Comparison of ENCODE assay signal across 27 cellular contexts in genomic region chr7:156168434-156168833, GRCh38.
"Had no signal": no experiment of that assay in that cellular context is flagged by ENCODE, and none has a peak within 500 bp of the region (broad histone marks: within the 10 kb centered on the region; RNA-seq: fewer than 3 reads in every experiment).

No MANE protein-coding gene starts in this region.

- H3K27me3 Mint-ChIP-seq: activated B cell treated with CpG ODN at 0.5 μM for 24 hours; activated CD8-positive, alpha-beta T cell treated with anti-CD3 and anti-CD28 coated beads for 36 hours; activated naive CD4-positive, alpha-beta T cell treated with anti-CD3 and anti-CD28 coated beads, Interleukin-2, amount 50 U/mL, for 24 hours; activated T-cell treated with anti-CD3 and anti-CD28 coated beads, Interleukin-2, amount 50 U/mL, for 24 hours had no signal

- ATAC-seq: activated CD4-positive, CD25-positive, alpha-beta regulatory T cell treated with anti-CD3 and anti-CD28 coated beads, Interleukin-2, amount 50 U/mL, for 24 hours; activated CD8-positive, alpha-beta T cell treated with anti-CD3 and anti-CD28 coated beads for 36 hours; activated naive CD8-positive, alpha-beta T cell treated with anti-CD3 and anti-CD28 coated beads, Interleukin-2, amount 50 U/mL, for 24 hours; activated T-cell treated with anti-CD3 and anti-CD28 coated beads, Interleukin-2, amount 50 U/mL, for 72 hours; body of pancreas; esophagus mucosa; T-helper 17 cell had no signal

- H3K9me3 Mint-ChIP-seq: activated B cell treated with CpG ODN at 0.5 μM for 24 hours; activated CD8-positive, alpha-beta T cell treated with anti-CD3 and anti-CD28 coated beads for 36 hours; activated naive CD4-positive, alpha-beta T cell treated with anti-CD3 and anti-CD28 coated beads for 36 hours; activated naive CD4-positive, alpha-beta T cell treated with anti-CD3 and anti-CD28 coated beads, Interleukin-2, amount 50 U/mL, for 24 hours; activated naive CD8-positive, alpha-beta T cell treated with anti-CD3 and anti-CD28 coated beads for 36 hours; activated naive CD8-positive, alpha-beta T cell treated with anti-CD3 and anti-CD28 coated beads, Interleukin-2, amount 50 U/mL, for 24 hours; activated T-cell treated with anti-CD3 and anti-CD28 coated beads, Interleukin-2, amount 50 U/mL, for 24 hours; activated T-cell treated with anti-CD3 and anti-CD28 coated beads, Interleukin-2, amount 50 U/mL, for 72 hours; T-helper 2 cell treated with Interferon-gamma antibody and Interleukin-4, amounts not matched to agents 5 μg/mL and 100 μg/mL, for 36 hours had no signal

- H3K9me3 ChIP-seq: adrenal gland, body of pancreas had no signal

- H3K4me1 ChIP-seq: adrenal gland, body of pancreas had no signal

- H3K36me3 Mint-ChIP-seq: activated naive CD4-positive, alpha-beta T cell treated with anti-CD3 and anti-CD28 coated beads, Interleukin-2, amount 50 U/mL, for 24 hours; activated naive CD8-positive, alpha-beta T cell treated with anti-CD3 and anti-CD28 coated beads for 36 hours had no signal

- H3K27ac Mint-ChIP-seq: activated B cell treated with CpG ODN at 0.5 μM for 24 hours; activated CD8-positive, alpha-beta T cell treated with anti-CD3 and anti-CD28 coated beads for 36 hours; activated naive CD4-positive, alpha-beta T cell treated with anti-CD3 and anti-CD28 coated beads for 36 hours; activated naive CD4-positive, alpha-beta T cell treated with anti-CD3 and anti-CD28 coated beads, Interleukin-2, amount 50 U/mL, for 24 hours; activated naive CD8-positive, alpha-beta T cell treated with anti-CD3 and anti-CD28 coated beads for 36 hours; activated naive CD8-positive, alpha-beta T cell treated with anti-CD3 and anti-CD28 coated beads, Interleukin-2, amount 50 U/mL, for 24 hours; activated T-cell treated with anti-CD3 and anti-CD28 coated beads, Interleukin-2, amount 50 U/mL, for 24 hours; activated T-cell treated with anti-CD3 and anti-CD28 coated beads, Interleukin-2, amount 50 U/mL, for 72 hours; T-helper 17 cell; T-helper 2 cell treated with Interferon-gamma antibody and Interleukin-4, amounts not matched to agents 5 μg/mL and 100 μg/mL, for 36 hours had no signal

- H3K4me3 Mint-ChIP-seq: activated B cell treated with CpG ODN at 0.5 μM for 24 hours; activated CD8-positive, alpha-beta T cell treated with anti-CD3 and anti-CD28 coated beads for 36 hours; activated naive CD4-positive, alpha-beta T cell treated with anti-CD3 and anti-CD28 coated beads for 36 hours; activated naive CD4-positive, alpha-beta T cell treated with anti-CD3 and anti-CD28 coated beads, Interleukin-2, amount 50 U/mL, for 24 hours; activated naive CD8-positive, alpha-beta T cell treated with anti-CD3 and anti-CD28 coated beads for 36 hours; activated naive CD8-positive, alpha-beta T cell treated with anti-CD3 and anti-CD28 coated beads, Interleukin-2, amount 50 U/mL, for 24 hours; activated T-cell treated with anti-CD3 and anti-CD28 coated beads, Interleukin-2, amount 50 U/mL, for 24 hours; activated T-cell treated with anti-CD3 and anti-CD28 coated beads, Interleukin-2, amount 50 U/mL, for 72 hours; T-helper 17 cell; T-helper 2 cell treated with Interferon-gamma antibody and Interleukin-4, amounts not matched to agents 5 μg/mL and 100 μg/mL, for 36 hours had no signal

- DNase-seq: activated B cell treated with CpG ODN at 0.5 μM for 24 hours; activated CD4-positive, alpha-beta T cell treated with anti-CD3 and anti-CD28 coated beads for 48 hours; activated CD4-positive, alpha-beta T cell treated with anti-CD3 and anti-CD28 coated beads, Interleukin-2, amount 50 U/mL, for 1 hour; activated CD4-positive, alpha-beta T cell treated with anti-CD3 and anti-CD28 coated beads, Interleukin-2, amount 50 U/mL, for 48 hours; activated CD8-positive, alpha-beta memory T cell treated with anti-CD3 and anti-CD28 coated beads, Interleukin-2, amount 50 U/mL, for 48 hours; activated CD8-positive, alpha-beta T cell treated with anti-CD3 and anti-CD28 coated beads for 36 hours; activated naive CD4-positive, alpha-beta T cell treated with anti-CD3 and anti-CD28 coated beads for 36 hours; activated naive CD8-positive, alpha-beta T cell treated with anti-CD3 and anti-CD28 coated beads for 36 hours; activated naive CD8-positive, alpha-beta T cell treated with anti-CD3 and anti-CD28 coated beads, Interleukin-2, amount 50 U/mL, for 24 hours; activated T-cell treated with anti-CD3 and anti-CD28 coated beads for 4 hours; activated T-cell treated with anti-CD3 and anti-CD28 coated beads, Interleukin-2, amount 50 U/mL, for 24 hours; activated T-cell treated with anti-CD3 and anti-CD28 coated beads, Interleukin-2, amount 50 U/mL, for 72 hours; amygdala; aorta; body of pancreas; caudate nucleus; effector CD8-positive, alpha-beta T cell; foreskin fibroblast; T-helper 1 cell; T-helper 17 cell; T1000; WERI-Rb-1 had no signal

- H3K4me1 Mint-ChIP-seq: activated B cell treated with CpG ODN at 0.5 μM for 24 hours; activated naive CD4-positive, alpha-beta T cell treated with anti-CD3 and anti-CD28 coated beads, Interleukin-2, amount 50 U/mL, for 24 hours; activated naive CD8-positive, alpha-beta T cell treated with anti-CD3 and anti-CD28 coated beads for 36 hours; activated naive CD8-positive, alpha-beta T cell treated with anti-CD3 and anti-CD28 coated beads, Interleukin-2, amount 50 U/mL, for 24 hours had no signal

- H3K27ac ChIP-seq: adrenal gland, body of pancreas, WERI-Rb-1 had no signal

- H3K4me3 ChIP-seq: adrenal gland, body of pancreas had no signal

- H3K36me3 ChIP-seq: adrenal gland, WERI-Rb-1 had no signal

- H3K27me3 ChIP-seq: adrenal gland, body of pancreas had no signal
